In genomic region chr13:48750588-48751383, GRCh38 we compare ENCODE assay signal across 1 cellular context.
TF ChIP-seq lines count a peak whose summit lies in the region.

No MANE protein-coding gene starts in this region.

TF ChIP-seq in GM23338, 12 proteins besides CTCF, POLR2A, EP300 and RAD21 (continued from another document):
- TF ChIP-seq ZNF462 (CRISPR knock-in tag; IDR thresholded peaks at IDR 0.05) (no peak), POLR2AphosphoS5 (IDR thresholded peaks at IDR 0.05; ENCODE audit: low read depth) (no peak), REST (IDR thresholded peaks at IDR 0.05; ENCODE audit: unreplicated experiment) (no peak)
TF ChIP-seq in GM23338: peak in this region for 0.
